ENCODE assay signal across 26 cellular contexts in the genomic region with DNA sequence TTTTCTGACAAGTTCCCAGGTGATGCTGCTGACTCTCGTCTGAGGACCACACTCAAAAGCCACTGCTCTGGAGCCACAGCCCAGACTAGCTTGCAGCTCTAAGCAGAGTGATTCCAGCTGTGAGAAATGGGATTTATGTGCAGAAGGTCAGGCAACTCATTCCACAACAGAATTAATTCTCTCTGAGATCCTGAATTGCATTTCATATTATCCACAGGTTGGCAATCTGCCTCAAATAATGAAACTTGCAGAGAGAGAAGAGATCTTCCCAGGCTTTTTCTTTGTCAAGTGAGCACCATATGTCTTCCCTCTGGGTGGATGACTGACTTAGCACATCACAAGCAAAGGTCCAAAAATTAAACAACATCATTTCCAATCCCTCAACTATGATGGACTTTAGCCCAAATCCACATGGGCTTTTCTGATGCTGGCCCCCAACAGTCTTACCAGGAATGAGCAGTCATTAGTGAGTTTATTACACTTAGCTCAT.
"Had no signal": no experiment of that assay in that cellular context is flagged by ENCODE, and none has a peak within 500 bp of the region (broad histone marks: within the 10 kb centered on the region; RNA-seq: fewer than 3 reads in every experiment).

No MANE protein-coding gene starts in this region.

- H3K27ac ChIP-seq: colonic mucosa, epithelial cell of prostate, neural progenitor cell, parathyroid adenoma, sigmoid colon, spleen, thoracic aorta, tibial nerve, upper lobe of left lung had no signal

- H3K4me1 Mint-ChIP-seq: central memory CD8-positive, alpha-beta T cell; endodermal cell; mesothelial cell of epicardium; naive B cell; stimulated activated memory B cell treated with anti-CD40 and anti-IgM and Interleukin-4, amounts not matched to agents 10 μg/mL and 1 μg/mL and 100 μg/mL, for 72 hours had no signal

- H3K9me3 ChIP-seq: colonic mucosa, mucosa of descending colon, sigmoid colon, spleen, thoracic aorta, tibial nerve, upper lobe of left lung had no signal

- H3K4me3 Mint-ChIP-seq: central memory CD8-positive, alpha-beta T cell; dendritic cell treated with granulocyte-macrophage colony-stimulating factor and Interleukin-4, amounts not matched to agents 40 ng/mL and 50 ng/mL, for 4 days; endodermal cell; mesothelial cell of epicardium; naive B cell; natural killer cell treated with Interleukin-12 subunit alpha and Interleukin-12 subunit beta and Interleukin-15 and Interleukin-18, amount 100 ng/mL, for 72 hours; neural progenitor cell; stimulated activated memory B cell treated with anti-CD40 and anti-IgM and Interleukin-4, amounts not matched to agents 10 μg/mL and 1 μg/mL and 100 μg/mL, for 72 hours had no signal

- H3K36me3 ChIP-seq: colonic mucosa, neural progenitor cell, sigmoid colon, spleen, thoracic aorta, tibial nerve, upper lobe of left lung had no signal

- ATAC-seq: esophagus mucosa; mucosa of descending colon; natural killer cell treated with Interleukin-12 subunit alpha and Interleukin-12 subunit beta and Interleukin-15 and Interleukin-18, amount 100 ng/mL, for 72 hours; stimulated activated memory B cell treated with anti-CD40 and anti-IgM and Interleukin-4, amounts not matched to agents 10 μg/mL and 1 μg/mL and 100 μg/mL, for 72 hours; stimulated activated naive CD8-positive, alpha-beta T cell treated with anti-CD3 and anti-CD28 coated beads, Interleukin-15, Interleukin-2, amounts not matched to agents 100 U/mL and 50 U/mL, for 24 hours had no signal

- H3K4me2 ChIP-seq: neural progenitor cell had no signal

- DNase-seq: colonic mucosa; effector CD8-positive, alpha-beta T cell; endodermal cell; mesenchymal stem cell; mucosa of descending colon; naive B cell; sigmoid colon; spleen; stimulated activated CD4-positive, alpha-beta T cell treated with anti-CD3 and anti-CD28 coated beads, Interleukin-4, amount 100 ng/mL, for 4 hours; stimulated activated naive CD8-positive, alpha-beta T cell treated with anti-CD3 and anti-CD28 coated beads, Interleukin-15, Interleukin-2, amounts not matched to agents 100 U/mL and 50 U/mL, for 24 hours; substantia nigra; upper lobe of left lung had no signal

- H3K27me3 ChIP-seq: colonic mucosa, neural progenitor cell, sigmoid colon, tibial nerve, upper lobe of left lung had no signal

- H3K9me3 Mint-ChIP-seq: central memory CD8-positive, alpha-beta T cell; dendritic cell treated with granulocyte-macrophage colony-stimulating factor and Interleukin-4, amounts not matched to agents 40 ng/mL and 50 ng/mL, for 4 days; endodermal cell; mesothelial cell of epicardium; natural killer cell treated with Interleukin-12 subunit alpha and Interleukin-12 subunit beta and Interleukin-15 and Interleukin-18, amount 100 ng/mL, for 72 hours; stimulated activated memory B cell treated with anti-CD40 and anti-IgM and Interleukin-4, amounts not matched to agents 10 μg/mL and 1 μg/mL and 100 μg/mL, for 72 hours had no signal

- H2AFZ ChIP-seq: neural progenitor cell, parathyroid adenoma had no signal

- H3K79me2 ChIP-seq: parathyroid adenoma had no signal

- H3K27me3 Mint-ChIP-seq: central memory CD8-positive, alpha-beta T cell; dendritic cell treated with granulocyte-macrophage colony-stimulating factor and Interleukin-4, amounts not matched to agents 40 ng/mL and 50 ng/mL, for 4 days; progenitor cell of endocrine pancreas; stimulated activated memory B cell treated with anti-CD40 and anti-IgM and Interleukin-4, amounts not matched to agents 10 μg/mL and 1 μg/mL and 100 μg/mL, for 72 hours had no signal

- H3K4me1 ChIP-seq: neural progenitor cell, parathyroid adenoma, sigmoid colon, spleen, upper lobe of left lung had no signal

- H3K9ac ChIP-seq: neural progenitor cell, parathyroid adenoma had no signal

- H3K36me3 Mint-ChIP-seq: mesothelial cell of epicardium; naive B cell; natural killer cell treated with Interleukin-12 subunit alpha and Interleukin-12 subunit beta and Interleukin-15 and Interleukin-18, amount 100 ng/mL, for 72 hours; neural progenitor cell; stimulated activated memory B cell treated with anti-CD40 and anti-IgM and Interleukin-4, amounts not matched to agents 10 μg/mL and 1 μg/mL and 100 μg/mL, for 72 hours had no signal

- H3K4me3 ChIP-seq: colonic mucosa, mucosa of descending colon, neural progenitor cell, sigmoid colon, spleen, thoracic aorta, tibial nerve, upper lobe of left lung had no signal

- FAIRE-seq: keratinocyte, urothelium cell line had no signal

- H3K27ac Mint-ChIP-seq: dendritic cell treated with granulocyte-macrophage colony-stimulating factor and Interleukin-4, amounts not matched to agents 40 ng/mL and 50 ng/mL, for 4 days; endodermal cell; mesothelial cell of epicardium; naive B cell; natural killer cell treated with Interleukin-12 subunit alpha and Interleukin-12 subunit beta and Interleukin-15 and Interleukin-18, amount 100 ng/mL, for 72 hours; neural progenitor cell; progenitor cell of endocrine pancreas; stimulated activated memory B cell treated with anti-CD40 and anti-IgM and Interleukin-4, amounts not matched to agents 10 μg/mL and 1 μg/mL and 100 μg/mL, for 72 hours had no signal
